1 cellular context compared by ENCODE assay signal in the genomic region with DNA sequence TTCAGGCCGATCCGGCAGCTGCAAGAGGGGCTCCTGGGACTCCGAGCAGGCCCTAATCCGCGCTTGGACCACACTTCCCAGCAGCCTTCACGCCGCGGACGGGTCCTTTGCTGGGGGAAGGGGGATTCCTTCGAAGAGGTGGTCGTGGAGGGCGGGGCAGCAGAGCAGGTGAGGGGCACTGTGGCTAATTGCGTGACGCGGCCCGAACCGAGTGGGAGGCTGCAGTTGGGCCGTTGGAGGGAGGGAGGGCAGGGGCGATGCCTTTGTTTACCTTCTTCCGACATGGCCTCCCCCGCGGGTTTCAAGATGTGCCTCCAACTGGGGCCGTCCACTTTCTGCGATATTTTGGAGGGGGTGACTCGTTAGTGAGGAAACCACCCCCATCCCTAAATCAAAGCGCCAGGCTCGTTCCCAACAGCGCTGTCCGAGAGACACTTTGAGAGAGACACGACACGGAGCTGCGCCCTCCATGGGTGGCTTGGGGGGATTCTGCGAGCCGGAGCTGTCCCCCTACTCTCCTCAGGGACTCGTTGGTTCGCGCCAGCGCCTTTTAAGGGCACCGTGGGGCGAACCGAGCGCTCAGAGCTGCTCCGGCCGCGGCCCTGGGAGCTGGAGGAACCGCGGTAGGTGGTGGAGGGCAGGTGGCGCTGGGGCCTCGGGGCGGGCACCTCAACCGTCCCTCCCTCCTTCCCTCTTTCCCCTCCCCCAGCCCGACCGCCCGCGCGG.
TF ChIP-seq lines count a peak whose summit lies in the region.

A gene (plus strand): TSS at position 582 of the 726 bp plus-strand sequence. CDS start 3,070 bp downstream, outside the sequence.

TF ChIP-seq in HepG2, 621 proteins besides CTCF, POLR2A, EP300 and RAD21 (continued from another document):
- TF ChIP-seq, protein P1, sequence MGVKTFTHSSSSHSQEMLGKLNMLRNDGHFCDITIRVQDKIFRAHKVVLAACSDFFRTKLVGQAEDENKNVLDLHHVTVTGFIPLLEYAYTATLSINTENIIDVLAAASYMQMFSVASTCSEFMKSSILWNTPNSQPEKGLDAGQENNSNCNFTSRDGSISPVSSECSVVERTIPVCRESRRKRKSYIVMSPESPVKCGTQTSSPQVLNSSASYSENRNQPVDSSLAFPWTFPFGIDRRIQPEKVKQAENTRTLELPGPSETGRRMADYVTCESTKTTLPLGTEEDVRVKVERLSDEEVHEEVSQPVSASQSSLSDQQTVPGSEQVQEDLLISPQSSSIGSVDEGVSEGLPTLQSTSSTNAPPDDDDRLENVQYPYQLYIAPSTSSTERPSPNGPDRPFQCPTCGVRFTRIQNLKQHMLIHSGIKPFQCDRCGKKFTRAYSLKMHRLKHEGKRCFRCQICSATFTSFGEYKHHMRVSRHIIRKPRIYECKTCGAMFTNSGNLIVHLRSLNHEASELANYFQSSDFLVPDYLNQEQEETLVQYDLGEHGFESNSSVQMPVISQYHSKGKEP (CRISPR knock-in tag; IDR thresholded peaks at IDR 0.05), result peak; percentile 91; the same call in 1 of the 2 replicates
- TF ChIP-seq PHF20 (CRISPR knock-in tag; IDR thresholded peaks at IDR 0.05) (peak; percentile 62), YY1 (IDR thresholded peaks at IDR 0.05; ENCODE audit: insufficient read depth, insufficient replicate concordance, low read depth, low read length) (peak; percentile 71), ZNF333 (CRISPR knock-in tag; IDR thresholded peaks at IDR 0.05; ENCODE audit: borderline replicate concordance) (peak; percentile 27; the same call in 1 of the 2 replicates), RNF2 (conservative IDR thresholded peaks at IDR 0.05; ENCODE audit: low read depth) (no peak), PHF5A (CRISPR knock-in tag; IDR thresholded peaks at IDR 0.05; ENCODE audit: low read depth, unreplicated experiment) (no peak), ZFP62 (CRISPR knock-in tag; IDR thresholded peaks at IDR 0.05) (no peak), HNF4G (IDR thresholded peaks at IDR 0.05; ENCODE audit: borderline replicate concordance, low read depth, low read length) (no peak), HNF4G (CRISPR knock-in tag; IDR thresholded peaks at IDR 0.05; ENCODE audit: borderline replicate concordance, low read depth) (no peak), ZNF260 (CRISPR knock-in tag; IDR thresholded peaks at IDR 0.05; ENCODE audit: borderline replicate concordance, low read depth) (no peak), CREB1 (IDR thresholded peaks at IDR 0.05) (no peak), CREB1 (CRISPR knock-in tag; IDR thresholded peaks at IDR 0.05) (peak; percentile 90), ZFP37 (CRISPR knock-in tag; IDR thresholded peaks at IDR 0.05; ENCODE audit: borderline replicate concordance) (peak; percentile 42; the same call in 1 of the 2 replicates), ZNF644 (CRISPR knock-in tag; IDR thresholded peaks at IDR 0.05; ENCODE audit: low read depth) (no peak), KLF16 (CRISPR knock-in tag; IDR thresholded peaks at IDR 0.05) (peak in 1 of 2 experiments; percentile 88; a peak in 2 of 4 replicates), ARHGAP35 (CRISPR knock-in tag; IDR thresholded peaks at IDR 0.05; ENCODE audit: borderline replicate concordance) (no peak; the same call in 1 of the 2 replicates), HNRNPLL (IDR thresholded peaks at IDR 0.05; ENCODE audit: low read depth, low read length, poor library complexity, severe bottlenecking) (peak; percentile 58), ZNF761 (CRISPR knock-in tag; conservative IDR thresholded peaks at IDR 0.05) (no peak; the same call in 1 of the 2 replicates), ZNF652 (CRISPR knock-in tag; IDR thresholded peaks at IDR 0.05; ENCODE audit: borderline replicate concordance, low read depth) (no peak), PLRG1 (conservative IDR thresholded peaks at IDR 0.05) (no peak), ZNF766 (CRISPR knock-in tag; IDR thresholded peaks at IDR 0.05; ENCODE audit: borderline replicate concordance) (peak; percentile 86; the same call in 1 of the 2 replicates), ZNF10 (CRISPR knock-in tag; IDR thresholded peaks at IDR 0.05; ENCODE audit: borderline replicate concordance, low read depth) (no peak), CENPX (CRISPR knock-in tag; IDR thresholded peaks at IDR 0.05) (no peak), ZFX (CRISPR knock-in tag; IDR thresholded peaks at IDR 0.05; ENCODE audit: low read depth) (peak; percentile 96), ZBTB21 (CRISPR knock-in tag; IDR thresholded peaks at IDR 0.05) (peak; percentile 87)
- TF ChIP-seq, protein P2, sequence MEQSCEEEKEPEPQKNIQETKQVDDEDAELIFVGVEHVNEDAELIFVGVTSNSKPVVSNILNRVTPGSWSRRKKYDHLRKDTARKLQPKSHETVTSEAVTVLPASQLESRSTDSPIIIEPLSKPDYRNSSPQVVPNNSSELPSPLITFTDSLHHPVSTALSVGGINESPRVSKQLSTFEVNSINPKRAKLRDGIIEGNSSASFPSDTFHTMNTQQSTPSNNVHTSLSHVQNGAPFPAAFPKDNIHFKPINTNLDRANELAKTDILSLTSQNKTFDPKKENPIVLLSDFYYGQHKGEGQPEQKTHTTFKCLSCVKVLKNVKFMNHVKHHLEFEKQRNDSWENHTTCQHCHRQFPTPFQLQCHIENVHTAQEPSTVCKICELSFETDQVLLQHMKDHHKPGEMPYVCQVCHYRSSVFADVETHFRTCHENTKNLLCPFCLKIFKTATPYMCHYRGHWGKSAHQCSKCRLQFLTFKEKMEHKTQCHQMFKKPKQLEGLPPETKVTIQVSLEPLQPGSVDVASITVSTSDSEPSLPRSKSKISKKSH (CRISPR knock-in tag; IDR thresholded peaks at IDR 0.05; ENCODE audit: borderline replicate concordance), result peak; percentile 39
- TF ChIP-seq, protein P3, sequence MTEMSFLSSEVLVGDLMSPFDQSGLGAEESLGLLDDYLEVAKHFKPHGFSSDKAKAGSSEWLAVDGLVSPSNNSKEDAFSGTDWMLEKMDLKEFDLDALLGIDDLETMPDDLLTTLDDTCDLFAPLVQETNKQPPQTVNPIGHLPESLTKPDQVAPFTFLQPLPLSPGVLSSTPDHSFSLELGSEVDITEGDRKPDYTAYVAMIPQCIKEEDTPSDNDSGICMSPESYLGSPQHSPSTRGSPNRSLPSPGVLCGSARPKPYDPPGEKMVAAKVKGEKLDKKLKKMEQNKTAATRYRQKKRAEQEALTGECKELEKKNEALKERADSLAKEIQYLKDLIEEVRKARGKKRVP (CRISPR knock-in tag; IDR thresholded peaks at IDR 0.05), result peak in 1 of 2 experiments; percentile 78; a peak in 2 of 4 replicates
- TF ChIP-seq, protein P4, sequence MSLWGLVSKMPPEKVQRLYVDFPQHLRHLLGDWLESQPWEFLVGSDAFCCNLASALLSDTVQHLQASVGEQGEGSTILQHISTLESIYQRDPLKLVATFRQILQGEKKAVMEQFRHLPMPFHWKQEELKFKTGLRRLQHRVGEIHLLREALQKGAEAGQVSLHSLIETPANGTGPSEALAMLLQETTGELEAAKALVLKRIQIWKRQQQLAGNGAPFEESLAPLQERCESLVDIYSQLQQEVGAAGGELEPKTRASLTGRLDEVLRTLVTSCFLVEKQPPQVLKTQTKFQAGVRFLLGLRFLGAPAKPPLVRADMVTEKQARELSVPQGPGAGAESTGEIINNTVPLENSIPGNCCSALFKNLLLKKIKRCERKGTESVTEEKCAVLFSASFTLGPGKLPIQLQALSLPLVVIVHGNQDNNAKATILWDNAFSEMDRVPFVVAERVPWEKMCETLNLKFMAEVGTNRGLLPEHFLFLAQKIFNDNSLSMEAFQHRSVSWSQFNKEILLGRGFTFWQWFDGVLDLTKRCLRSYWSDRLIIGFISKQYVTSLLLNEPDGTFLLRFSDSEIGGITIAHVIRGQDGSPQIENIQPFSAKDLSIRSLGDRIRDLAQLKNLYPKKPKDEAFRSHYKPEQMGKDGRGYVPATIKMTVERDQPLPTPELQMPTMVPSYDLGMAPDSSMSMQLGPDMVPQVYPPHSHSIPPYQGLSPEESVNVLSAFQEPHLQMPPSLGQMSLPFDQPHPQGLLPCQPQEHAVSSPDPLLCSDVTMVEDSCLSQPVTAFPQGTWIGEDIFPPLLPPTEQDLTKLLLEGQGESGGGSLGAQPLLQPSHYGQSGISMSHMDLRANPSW (CRISPR knock-in tag; IDR thresholded peaks at IDR 0.05; ENCODE audit: borderline replicate concordance), result no peak; the same call in 1 of the 2 replicates
TF ChIP-seq in HepG2: peak in this region for 338.
